8 cellular contexts compared by ENCODE assay signal in the genomic region with DNA sequence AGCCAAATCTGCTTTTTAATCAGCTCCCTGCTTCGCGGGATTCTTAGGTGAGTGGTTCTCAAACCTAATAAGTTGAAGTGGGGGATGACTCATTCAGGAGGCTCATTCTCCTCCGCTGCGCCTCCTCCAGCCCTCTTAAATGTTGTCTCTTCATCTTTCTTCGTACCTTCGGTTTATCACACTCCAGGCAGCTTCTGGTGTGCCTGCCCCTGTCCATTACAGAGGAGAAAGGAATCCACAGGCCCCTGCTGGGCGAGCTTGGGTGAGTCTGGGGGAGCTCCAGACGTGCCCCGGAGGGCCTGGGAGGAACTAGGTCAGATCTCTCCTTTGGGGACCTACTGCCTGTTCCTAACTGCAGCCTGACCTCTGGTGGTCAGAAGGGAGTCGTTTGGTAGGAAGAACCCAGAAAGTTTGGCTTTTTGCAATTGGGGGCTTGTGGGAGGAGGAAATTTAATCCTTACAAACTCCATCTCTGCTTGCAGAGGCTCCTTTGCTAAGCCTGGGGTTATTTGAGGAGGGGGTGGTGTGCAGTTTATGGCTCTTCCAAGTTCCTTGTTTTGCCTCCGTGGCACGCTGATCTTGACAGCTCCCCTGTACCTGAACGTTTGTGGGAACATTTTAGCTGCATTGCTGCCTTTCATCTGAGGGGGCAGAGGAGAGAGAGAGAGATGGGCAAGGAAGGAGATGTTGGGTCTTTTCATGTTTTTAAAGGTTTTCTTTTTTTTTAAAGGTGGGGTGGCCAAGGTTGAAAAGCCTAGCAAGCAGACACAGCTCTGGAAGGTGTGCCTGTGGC.
A peak's percentile ranks its signal among the peaks of the same experiment; 100 is the strongest.
DNase-seq lines count a peak whose midpoint lies in the region; ATAC-seq and TF ChIP-seq lines count a peak whose summit lies in the region.

No MANE protein-coding gene starts in this region.

- H3K27ac ChIP-seq in DOHH2 (ENCODE audit: low read depth, low read length) (no peak overlapping the region), OCI-LY1 (ENCODE audit: low read depth, low read length, poor library complexity, severe bottlenecking) (no peak overlapping the region), heart left ventricle (no peak overlapping the region)

- H3K9me3 ChIP-seq in DOHH2 (ENCODE audit: control insufficient read depth, insufficient read depth, low read length) (no peaks in the 10 kb centered on the region), OCI-LY1 (ENCODE audit: low read length) (no peaks in the 10 kb centered on the region), heart left ventricle (no peaks in the 10 kb centered on the region)

- H3K4me3 Mint-ChIP-seq in activated naive CD8-positive, alpha-beta T cell treated with anti-CD3 and anti-CD28 coated beads, Interleukin-2, amount 50 U/mL, for 24 hours: peak overlapping the region; percentile 19

- peaks cover 11% of the 10 kb centered on the region for H3K27me3 Mint-ChIP-seq in activated naive CD8-positive, alpha-beta T cell treated with anti-CD3 and anti-CD28 coated beads, Interleukin-2, amount 50 U/mL, for 24 hours

- peak; percentile 32 for DNase-seq in activated naive CD8-positive, alpha-beta T cell treated with anti-CD3 and anti-CD28 coated beads, Interleukin-2, amount 50 U/mL, for 24 hours
- peak in 4 of 5 donors; percentile 44 to 64 (median 53) for DNase-seq in heart left ventricle
- DNase-seq in posterior vena cava (ENCODE audit: low spot score): peak; percentile 70

- H3K79me2 ChIP-seq in DOHH2 (ENCODE audit: control insufficient read depth, low read length): no peaks in the 10 kb centered on the region
- H3K79me2 ChIP-seq in OCI-LY1 (ENCODE audit: insufficient read depth, low read length): no peaks in the 10 kb centered on the region

- no peak overlapping the region for H2AFZ ChIP-seq in OCI-LY1 (ENCODE audit: low read length)

- ATAC-seq in HG03354 (IDR thresholded peaks at IDR 0.05; ENCODE audit: poor library complexity, severe bottlenecking, unreplicated experiment) (peak; percentile 41), heart left ventricle (peak; percentile 80 to 92 (median 85)), HG03196 (IDR thresholded peaks at IDR 0.05; ENCODE audit: unreplicated experiment) (no peak), HG03378 (IDR thresholded peaks at IDR 0.05; ENCODE audit: unreplicated experiment) (no peak)
- ATAC-seq in activated naive CD8-positive, alpha-beta T cell treated with anti-CD3 and anti-CD28 coated beads, Interleukin-2, amount 50 U/mL, for 24 hours: peak; percentile 71

- no peaks in the 10 kb centered on the region for H3K36me3 Mint-ChIP-seq in activated naive CD8-positive, alpha-beta T cell treated with anti-CD3 and anti-CD28 coated beads, Interleukin-2, amount 50 U/mL, for 24 hours (ENCODE audit: low read depth)

- no peak for TF ChIP-seq POLR2A in heart left ventricle (IDR thresholded peaks at IDR 0.05)

- H3K9me3 Mint-ChIP-seq in activated naive CD8-positive, alpha-beta T cell treated with anti-CD3 and anti-CD28 coated beads, Interleukin-2, amount 50 U/mL, for 24 hours: no peaks in the 10 kb centered on the region

- H3K9ac ChIP-seq in OCI-LY1 (ENCODE audit: low read length): no peak overlapping the region

- H4K20me1 ChIP-seq in DOHH2 (ENCODE audit: control insufficient read depth, insufficient read depth, low read depth, low read length) (no peaks in the 10 kb centered on the region), OCI-LY1 (ENCODE audit: insufficient read depth, low read length) (no peaks in the 10 kb centered on the region)

- no peaks in the 10 kb centered on the region for H3K4me1 ChIP-seq in DOHH2 (ENCODE audit: control insufficient read depth, low read length)
- H3K4me1 ChIP-seq in OCI-LY1 (ENCODE audit: insufficient read depth, low read length, severe bottlenecking): no peaks in the 10 kb centered on the region
- peaks cover 0 to 11% (median 5%) of the 10 kb centered on the region in 12 donors for H3K4me1 ChIP-seq in heart left ventricle

- H3F3A ChIP-seq in DOHH2 (ENCODE audit: control insufficient read depth, insufficient read depth) (no peaks in the 10 kb centered on the region), OCI-LY1 (ENCODE audit: insufficient read depth, low read length) (no peaks in the 10 kb centered on the region)

- peak; percentile 64 for TF ChIP-seq CTCF in DOHH2 (IDR thresholded peaks at IDR 0.05; ENCODE audit: low read depth, low read length, poor library complexity, severe bottlenecking)
- TF ChIP-seq CTCF in OCI-LY1 (IDR thresholded peaks at IDR 0.05; ENCODE audit: low read length): peak; percentile 63; the same call in 1 of the 2 replicates
- peak; percentile 34 to 76 (median 61) for TF ChIP-seq CTCF in heart left ventricle (IDR thresholded peaks at IDR 0.05)

- no peaks in the 10 kb centered on the region for H3K9me2 ChIP-seq in DOHH2 (replicated peaks; ENCODE audit: control insufficient read depth, low read length)
- no peaks in the 10 kb centered on the region for H3K9me2 ChIP-seq in OCI-LY1 (ENCODE audit: low read depth, low read length)

- no peak overlapping the region for H3K27ac Mint-ChIP-seq in activated naive CD8-positive, alpha-beta T cell treated with anti-CD3 and anti-CD28 coated beads, Interleukin-2, amount 50 U/mL, for 24 hours

- WGBS in heart left ventricle, 4 donors: 38 to 45% (median 40%) methylated on average over 13 of the region's 13 CpGs

- peaks cover 5% of the 10 kb centered on the region for H3K27me3 ChIP-seq in DOHH2 (ENCODE audit: control insufficient read depth, low read length)
- no peaks in the 10 kb centered on the region for H3K27me3 ChIP-seq in OCI-LY1 (ENCODE audit: insufficient read depth, low read length)
- no peaks in the 10 kb centered on the region for H3K27me3 ChIP-seq in heart left ventricle

- H3K36me3 ChIP-seq in DOHH2 (ENCODE audit: control insufficient read depth, low read length): no peaks in the 10 kb centered on the region
- H3K36me3 ChIP-seq in OCI-LY1 (ENCODE audit: insufficient read depth, low read length): no peaks in the 10 kb centered on the region
- no peaks in the 10 kb centered on the region for H3K36me3 ChIP-seq in heart left ventricle

- intact Hi-C loops in heart left ventricle (cut with DNase I): loop anchor here in 7 of 10 donors (1.0 to 10.0 kb wide), 8 partner anchors 111 to 819 kb away; partner anchors contain the start of gene FRMD6 (in 6 of the 7)
- intact Hi-C loops in posterior vena cava (cut with DNase I): loop anchor here in 1 of 2 donors (2.0 kb wide), 1 partner anchor 123 kb away; no protein-coding TSS in a partner anchor

- peaks cover 9% of the 10 kb centered on the region for H3K4me1 Mint-ChIP-seq in activated naive CD8-positive, alpha-beta T cell treated with anti-CD3 and anti-CD28 coated beads, Interleukin-2, amount 50 U/mL, for 24 hours

- H3K4me3 ChIP-seq in DOHH2 (ENCODE audit: low read length) (no peak overlapping the region), OCI-LY1 (ENCODE audit: low read depth, low read length, poor library complexity, severe bottlenecking) (no peak overlapping the region), heart left ventricle (peak overlapping the region in 6 of 12 donors; percentile 8 to 41 (median 24))

- H3K4me2 ChIP-seq in DOHH2 (ENCODE audit: low read length): no peak overlapping the region
- H3K4me2 ChIP-seq in OCI-LY1 (ENCODE audit: low read length): no peak overlapping the region

Comparison
In these comparisons a context has a peak if more than half of its experiments do, and no peak if none do; other contexts are left out.
1. ATAC-seq: peak in HG03354 (single experiment), activated naive CD8-positive, alpha-beta T cell treated with anti-CD3 and anti-CD28 coated beads, Interleukin-2, amount 50 U/mL, for 24 hours (single experiment) and heart left ventricle (4 of 4); none in HG03196 (single experiment) and HG03378 (single experiment).
2. Peak in every context shown above with its lines, with median percentiles within 50 percentile points of each other: CTCF ChIP-seq and DNase-seq.